ENCODE assay signal across 8 cellular contexts in genomic region chrX:104270916-104271512, GRCh38.
DNase-seq lines count a peak whose midpoint lies in the region; FAIRE-seq and TF ChIP-seq lines count a peak whose summit lies in the region.

No MANE protein-coding gene starts in this region.

- peak overlapping the region; percentile 13 for H3K4me3 ChIP-seq in astrocyte of the cerebellum (ENCODE audit: low read depth, low read length)

- in situ Hi-C loops in astrocyte of the cerebellum (cut with HindIII; ENCODE audit: low sequenced_read_pairs): no loop called here

- peak; percentile 69 for TF ChIP-seq CTCF in astrocyte of the cerebellum (IDR thresholded peaks at IDR 0.05; ENCODE audit: low read depth, low read length, missing control alignments)

- DNase-seq in C1 segment of cervical spinal cord (lab: John Stamatoyannopoulos, UW): peak in 11 of 14 donors; percentile 0 to 67 (median 17)
- DNase-seq in GM18507 (ENCODE audit: extremely low spot score, insufficient read length, low read depth): no peak
- DNase-seq in NCI-H526 (lab: John Stamatoyannopoulos, UW): peak; percentile 61 to 82
- peak; percentile 1 for DNase-seq in astrocyte of the cerebellum (ENCODE audit: low read depth)
- DNase-seq in iris pigment epithelial cell (ENCODE audit: low read depth): peak; percentile 28
- peak; percentile 34 for DNase-seq in stimulated activated CD4-positive, alpha-beta T cell treated with anti-CD3 and anti-CD28 coated beads, Interleukin-2, amount 100 ng/mL, for 48 hours
- no peak for DNase-seq in KG1 (lab: John Stamatoyannopoulos, UW)
- no peak for DNase-seq in cortex of kidney (lab: John Stamatoyannopoulos, UW)

- FAIRE-seq in GM18507 (lab: Jason Lieb, UNC): peak; percentile 81

Comparison
In these comparisons a context has a peak if more than half of its experiments do, and no peak if none do; other contexts are left out.
1. DNase-seq: peak in C1 segment of cervical spinal cord (11 of 14), NCI-H526 (2 of 2), astrocyte of the cerebellum (single experiment), iris pigment epithelial cell (single experiment) and stimulated activated CD4-positive, alpha-beta T cell treated with anti-CD3 and anti-CD28 coated beads, Interleukin-2, amount 100 ng/mL, for 48 hours (2 of 2); none in GM18507 (single experiment), KG1 (single experiment) and cortex of kidney (single experiment).